ENCODE assay signal across 8 cellular contexts in the genomic region with DNA sequence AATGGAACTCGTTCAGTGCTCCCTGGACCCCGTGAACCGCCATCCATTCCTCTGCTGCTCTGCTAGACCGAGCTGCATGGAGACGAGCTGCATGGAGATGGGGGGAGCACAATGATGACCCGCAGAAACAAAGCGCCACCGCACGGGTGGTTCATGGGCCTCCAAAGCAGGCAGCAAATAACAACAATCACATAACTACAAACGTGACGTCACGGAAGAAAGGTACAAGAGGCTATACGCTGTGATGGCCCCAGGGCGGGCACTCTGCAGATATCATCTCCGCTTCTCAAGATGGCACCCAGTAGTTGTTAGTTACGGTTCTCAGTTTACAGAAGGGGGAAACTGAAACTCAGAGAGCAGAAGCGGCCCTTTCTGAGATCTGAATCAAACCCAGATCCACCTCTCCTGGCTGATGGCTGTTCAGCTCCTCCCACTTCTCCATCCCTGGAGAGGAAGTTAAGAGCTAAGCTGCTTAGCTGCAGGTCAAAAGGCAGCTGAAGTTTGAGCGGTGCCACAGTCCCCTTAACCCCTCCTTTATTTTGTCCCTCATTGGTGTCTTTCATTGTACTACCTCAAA. TPM values are rescaled to one million over a fixed set of nuclear protein-coding genes. Genes with fewer than 3 reads are reported as not detected.
A peak's percentile ranks its signal among the peaks of the same experiment; 100 is the strongest.
DNase-seq lines count a peak whose midpoint lies in the region; ATAC-seq and TF ChIP-seq lines count a peak whose summit lies in the region.

No MANE protein-coding gene starts in this region.

- peak; percentile 34 for ATAC-seq in GM18520 (IDR thresholded peaks at IDR 0.05; ENCODE audit: unreplicated experiment)
- peak; percentile 28 for ATAC-seq in HG03045 (IDR thresholded peaks at IDR 0.05; ENCODE audit: unreplicated experiment)
- ATAC-seq in stimulated activated memory B cell treated with anti-CD40 and anti-IgM and Interleukin-4, amounts not matched to agents 10 μg/mL and 1 μg/mL and 100 μg/mL, for 72 hours, result peak; percentile 74

- WGBS in prostate gland, result 68% methylated on average over 18 of the region's 18 CpGs

- H3K27me3 ChIP-seq in A673 (replicated peaks; ENCODE audit: insufficient read depth, low read depth, low read length, poor library complexity) (no peaks in the 10 kb centered on the region), prostate gland (replicated peaks; ENCODE audit: insufficient read depth) (no peaks in the 10 kb centered on the region)

- POLR2A ChIA-PET in A673 (lab: Charles Lee; ENCODE audit: low non-redundant PET), result interaction anchor here (0.7 kb wide), 1 partner anchor 130 kb away, joined by 8 read pairs; no protein-coding TSS in a partner anchor

- TF ChIP-seq CTCF in A673 (conservative IDR thresholded peaks at IDR 0.05; ENCODE audit: low read depth, low read length), result no peak
- no peak for TF ChIP-seq CTCF in epithelial cell of esophagus (IDR thresholded peaks at IDR 0.05; ENCODE audit: insufficient read depth, low read depth, low read length, missing control alignments)
- no peak for TF ChIP-seq CTCF in prostate gland (IDR thresholded peaks at IDR 0.05)

- H3K4me3 Mint-ChIP-seq in stimulated activated memory B cell treated with anti-CD40 and anti-IgM and Interleukin-4, amounts not matched to agents 10 μg/mL and 1 μg/mL and 100 μg/mL, for 72 hours, result peak overlapping the region; percentile 78

- H3K9me3 ChIP-seq in A673 (ENCODE audit: low read depth, low read length, poor library complexity, severe bottlenecking) (no peaks in the 10 kb centered on the region), SK-N-MC (ENCODE audit: low read depth, low read length) (no peaks in the 10 kb centered on the region), prostate gland (no peaks in the 10 kb centered on the region)

- peaks cover 24% of the 10 kb centered on the region for H3K4me1 Mint-ChIP-seq in stimulated activated memory B cell treated with anti-CD40 and anti-IgM and Interleukin-4, amounts not matched to agents 10 μg/mL and 1 μg/mL and 100 μg/mL, for 72 hours

- TF ChIP-seq POLR2A in prostate gland (IDR thresholded peaks at IDR 0.05), result no peak

- DNase-seq in A673 (ENCODE audit: low spot score), result peak; percentile 18
- DNase-seq in SK-N-MC (ENCODE audit: low read depth, low spot score), result no peak
- no peak for DNase-seq in epithelial cell of esophagus (ENCODE audit: low read depth)
- no peak for DNase-seq in prostate gland (ENCODE audit: low spot score)
- DNase-seq in kidney tubule cell (ENCODE audit: low spot score), result no peak

- H3K9me3 Mint-ChIP-seq in stimulated activated memory B cell treated with anti-CD40 and anti-IgM and Interleukin-4, amounts not matched to agents 10 μg/mL and 1 μg/mL and 100 μg/mL, for 72 hours, result no peaks in the 10 kb centered on the region

- H3K36me3 Mint-ChIP-seq in stimulated activated memory B cell treated with anti-CD40 and anti-IgM and Interleukin-4, amounts not matched to agents 10 μg/mL and 1 μg/mL and 100 μg/mL, for 72 hours, result peaks cover 25% of the 10 kb centered on the region

- BruUV-seq in A673 (replicated peaks; lab: Mats Ljungman, UMichigan), result no TSS peak

- CTCF ChIA-PET in A673 (lab: Charles Lee), result no interaction called here

- H3K36me3 ChIP-seq in A673 (ENCODE audit: insufficient read depth, low read length, poor library complexity, severe bottlenecking), result peaks cover 27% of the 10 kb centered on the region
- peaks cover 30% of the 10 kb centered on the region for H3K36me3 ChIP-seq in SK-N-MC (ENCODE audit: insufficient read depth, low read length)
- H3K36me3 ChIP-seq in prostate gland, result peaks cover 7 to 16% of the 10 kb centered on the region in 2 donors

- peak overlapping the region; percentile 87 for H3K27ac Mint-ChIP-seq in stimulated activated memory B cell treated with anti-CD40 and anti-IgM and Interleukin-4, amounts not matched to agents 10 μg/mL and 1 μg/mL and 100 μg/mL, for 72 hours

- H3K9ac ChIP-seq in SK-N-MC (ENCODE audit: insufficient read length), result peak overlapping the region; percentile 91

- intact Hi-C loops in A673 (cut with micrococcal nuclease; ENCODE audit: unreplicated experiment), result no loop called here
- intact Hi-C loops in prostate gland (cut with DNase I), result no loop called here

- no peak overlapping the region for H3K27ac ChIP-seq in A673 (ENCODE audit: low read depth, low read length, poor library complexity, severe bottlenecking)
- no peak overlapping the region for H3K27ac ChIP-seq in SK-N-MC
- no peak overlapping the region for H3K27ac ChIP-seq in prostate gland

- H3K4me1 ChIP-seq in A673 (ENCODE audit: insufficient read depth, low read length, poor library complexity, severe bottlenecking), result peaks cover 12% of the 10 kb centered on the region
- H3K4me1 ChIP-seq in prostate gland (replicated peaks), result peaks cover 12% of the 10 kb centered on the region

- H3K4me3 ChIP-seq in A673 (ENCODE audit: low read depth, low read length, poor library complexity, severe bottlenecking) (peak overlapping the region; percentile 86), SK-N-MC (peak overlapping the region; percentile 93), epithelial cell of esophagus (ENCODE audit: low read length) (peak overlapping the region; percentile 95), prostate gland (no peak overlapping the region)

- no peaks in the 10 kb centered on the region for H3K27me3 Mint-ChIP-seq in stimulated activated memory B cell treated with anti-CD40 and anti-IgM and Interleukin-4, amounts not matched to agents 10 μg/mL and 1 μg/mL and 100 μg/mL, for 72 hours

RNA-seq across cellular contexts. Expression of gene ATP13A1, which starts 1.7 kb away (rescaled TPM):
- total RNA-seq in A673 (2021), result 88.1 and 94.4 TPM in 2 replicates
- total RNA-seq in prostate gland, result 100 to 1,000 TPM; 227 to 315 TPM

RNA-seq across cellular contexts. Expression of gene ZNF101, which starts 6.9 kb away (rescaled TPM):
- 14.5 and 17.7 TPM in 2 replicates for total RNA-seq in A673 (2021)
- total RNA-seq in prostate gland, result 1 to 10 TPM; 4.1 to 7.1 TPM

RNA-seq across cellular contexts. Expression of gene GMIP, which starts 18.3 kb away (rescaled TPM):
- total RNA-seq in A673 (2021), result 9.0 and 10.9 TPM in 2 replicates
- 10 to 100 TPM; 10.2 to 11.6 TPM for total RNA-seq in prostate gland

RNA-seq across cellular contexts. Expression of gene LPAR2, which starts 33.7 kb away (rescaled TPM):
- total RNA-seq in A673 (2021) (17.2 and 20.6 TPM in 2 replicates), prostate gland (100 to 1,000 TPM in 1 of 2 donors, 10 to 100 TPM in 1; 39.7 to 167 TPM)

RNA-seq across cellular contexts. Expression of gene PBX4, which starts 43.3 kb away (rescaled TPM):
- total RNA-seq in A673 (2021), result 3.1 and 4.6 TPM in 2 replicates
- total RNA-seq in prostate gland, result 10 to 100 TPM in 1 of 2 donors, 1 to 10 TPM in 1; 2.6 to 10.6 TPM

Comparison
In these comparisons a context has a peak if more than half of its experiments do, and no peak if none do; other contexts are left out.
1. H3K4me3 ChIP-seq: peak in A673 (single experiment), SK-N-MC (single experiment) and epithelial cell of esophagus (single experiment); none in prostate gland (0 of 2).
2. Peak in every context shown above with its lines, with median percentiles within 50 percentile points of each other: ATAC-seq.